ENCODE assay signal across 8 cellular contexts in genomic region chr12:49621651-49622500, GRCh38. TPM values are rescaled to one million over a fixed set of nuclear protein-coding genes. Genes with fewer than 3 reads are reported as not detected.
DNase-seq lines count a peak whose midpoint lies in the region; ATAC-seq and TF ChIP-seq lines count a peak whose summit lies in the region.

No MANE protein-coding gene starts in this region.

- WGBS in IMR-90 (ENCODE audit: extremely low coverage in 2 of 2, insufficient read length in 1 of 2), 2 experiments: 7% methylated on average over 8 of the region's 33 CpGs; no CpG with 5 or more reads in 1 of the 2 experiments

- peak overlapping the region; percentile 77 for H2AK9ac ChIP-seq in IMR-90 (replicated peaks; ENCODE audit: low read depth, low read length, poor library complexity)

- peak overlapping the region; percentile 50 for H4K5ac ChIP-seq in IMR-90 (ENCODE audit: low read depth, low read length)

- H3K23ac ChIP-seq in IMR-90 (ENCODE audit: low read depth, low read length): peak overlapping the region; percentile 95

- ATAC-seq in IMR-90 (ENCODE audit: low read depth): no peak
- ATAC-seq in natural killer cell treated with Interleukin-12 subunit alpha and Interleukin-12 subunit beta and Interleukin-15 and Interleukin-18, amount 100 ng/mL, for 72 hours: no peak
- ATAC-seq in HG03108 (IDR thresholded peaks at IDR 0.05; ENCODE audit: unreplicated experiment): no peak
- no peak for ATAC-seq in foreskin keratinocyte
- ATAC-seq in HG03439 (IDR thresholded peaks at IDR 0.05; ENCODE audit: unreplicated experiment): no peak
- no peak for ATAC-seq in GM19452 (IDR thresholded peaks at IDR 0.05; ENCODE audit: unreplicated experiment)

- DNase-seq in Caco-2: peak; percentile 31 to 32
- no peak for DNase-seq in IMR-90
- DNase-seq in colonic mucosa: peak; percentile 11
- DNase-seq in natural killer cell treated with Interleukin-12 subunit alpha and Interleukin-12 subunit beta and Interleukin-15 and Interleukin-18, amount 100 ng/mL, for 72 hours (ENCODE audit: low spot score): peak; percentile 25
- no peak for DNase-seq in foreskin keratinocyte

- no peaks in the 10 kb centered on the region for H3K36me3 ChIP-seq in Caco-2 (ENCODE audit: control insufficient read depth, insufficient read depth, low read length)
- H3K36me3 ChIP-seq in IMR-90 (ENCODE audit: control insufficient read depth, insufficient read depth, low read length): no peaks in the 10 kb centered on the region
- no peaks in the 10 kb centered on the region for H3K36me3 ChIP-seq in colonic mucosa

- no peak for TF ChIP-seq RAD21 in IMR-90 (IDR thresholded peaks at IDR 0.05; ENCODE audit: low read length)

- H3K9ac ChIP-seq in IMR-90 (ENCODE audit: low read depth, low read length): peak overlapping the region; percentile 74
- peak overlapping the region in 1 of 2 donors; percentile 94 for H3K9ac ChIP-seq in colonic mucosa (ENCODE audit: low read depth in 2 of 2, low read length in 2 of 2)

- H3K27ac ChIP-seq in IMR-90 (ENCODE audit: insufficient read depth, low read length): peak overlapping the region; percentile 11; the same call in 1 of the 2 replicates
- peak overlapping the region; percentile 65 for H3K27ac ChIP-seq in colonic mucosa
- no peak overlapping the region for H3K27ac ChIP-seq in foreskin keratinocyte

- TF ChIP-seq CTCF in Caco-2 (IDR thresholded peaks at IDR 0.05; ENCODE audit: insufficient read depth in 1 of 2, low read depth in 1 of 2, low read length in 1 of 2, severe bottlenecking in 1 of 2, unreplicated experiment in 1 of 2): no peak
- no peak for TF ChIP-seq CTCF in IMR-90 (conservative IDR thresholded peaks at IDR 0.05; ENCODE audit: low read depth, low read length)
- no peak for TF ChIP-seq CTCF in colonic mucosa (IDR thresholded peaks at IDR 0.05)
- TF ChIP-seq CTCF in foreskin keratinocyte (conservative IDR thresholded peaks at IDR 0.05): no peak

- H3K14ac ChIP-seq in IMR-90 (replicated peaks; ENCODE audit: low read depth, low read length): peak overlapping the region; percentile 96

- peaks cover 0 to 13% of the 10 kb centered on the region in 2 experiments; a peak in 2 of 4 replicates for H3K79me1 ChIP-seq in IMR-90 (ENCODE audit: low read depth in 1 of 2, low read length in 2 of 2)

- H3K4me1 ChIP-seq in Caco-2 (peaks cover 43% of the 10 kb centered on the region), IMR-90 (ENCODE audit: control insufficient read depth, insufficient read depth, low read length) (peaks cover 9% of the 10 kb centered on the region), colonic mucosa (peaks cover 8% of the 10 kb centered on the region), foreskin keratinocyte (peaks cover 20% of the 10 kb centered on the region)

- no peaks in the 10 kb centered on the region for H3K36me3 Mint-ChIP-seq in Caco-2 (ENCODE audit: insufficient read depth, unreplicated experiment)
- H3K36me3 Mint-ChIP-seq in natural killer cell treated with Interleukin-12 subunit alpha and Interleukin-12 subunit beta and Interleukin-15 and Interleukin-18, amount 100 ng/mL, for 72 hours: no peaks in the 10 kb centered on the region

- no TSS peak for BruUV-seq in Caco-2 (replicated peaks; lab: Mats Ljungman, UMichigan)
- BruUV-seq in IMR-90 (replicated peaks; lab: Mats Ljungman, UMichigan): no TSS peak

- TF ChIP-seq POLR2A in IMR-90 (IDR thresholded peaks at IDR 0.05; ENCODE audit: low read depth, low read length): no peak

- H2BK20ac ChIP-seq in IMR-90 (ENCODE audit: low read depth, low read length): no peak overlapping the region

- H3K27me3 ChIP-seq in Caco-2 (replicated peaks; ENCODE audit: control insufficient read depth, insufficient read depth, low read length): no peaks in the 10 kb centered on the region
- peaks cover 3% of the 10 kb centered on the region; the same call in 1 of the 2 replicates for H3K27me3 ChIP-seq in IMR-90 (ENCODE audit: control insufficient read depth, insufficient read depth, low read length)
- H3K27me3 ChIP-seq in colonic mucosa: no peaks in the 10 kb centered on the region
- no peaks in the 10 kb centered on the region for H3K27me3 ChIP-seq in foreskin keratinocyte

- H3K4ac ChIP-seq in IMR-90 (ENCODE audit: low read depth, low read length): peak overlapping the region; percentile 83

- peak overlapping the region; percentile 93 for H2AFZ ChIP-seq in IMR-90 (replicated peaks; ENCODE audit: low read length, poor library complexity)

- H3K4me3 ChIP-seq in Caco-2 (ENCODE audit: low read depth, low read length): peak overlapping the region; percentile 66
- H3K4me3 ChIP-seq in IMR-90 (ENCODE audit: insufficient read depth, low read depth, low read length): peak overlapping the region; percentile 60
- peak overlapping the region; percentile 46 for H3K4me3 ChIP-seq in colonic mucosa

- intact Hi-C loops in Caco-2 (cut with micrococcal nuclease; ENCODE audit: unreplicated experiment) (loop anchor here (1.0 to 2.0 kb wide), 2 partner anchors 10 to 263 kb away; no protein-coding TSS in a partner anchor), IMR-90 (cut with micrococcal nuclease) (no loop called here), colonic mucosa (cut with DNase I) (no loop called here)

- peak overlapping the region; percentile 35; the same call in 1 of the 2 replicates for H2AK5ac ChIP-seq in IMR-90 (ENCODE audit: low read depth, low read length)

- no peak overlapping the region for H3K56ac ChIP-seq in IMR-90 (ENCODE audit: extremely low read depth, insufficient read depth, low read length)

- POLR2A ChIA-PET in Caco-2 (lab: Charles Lee) (interaction anchor here (0.6 to 2.3 kb wide), 6 partner anchors 20 to 357 kb away, joined by 3 to 15 read pairs (median 5); partner anchors contain the start of genes SPATS2, TMBIM6, TROAP and TUBA1C), IMR-90 (lab: Charles Lee; ENCODE audit: unreplicated experiment) (interaction anchor here (0.7 kb wide), 1 partner anchor 126 kb away, joined by 3 read pairs; no protein-coding TSS in a partner anchor)

- H3K18ac ChIP-seq in IMR-90 (ENCODE audit: low read depth, low read length): no peak overlapping the region; the same call in 1 of the 2 replicates

- dilution Hi-C loops in IMR-90 (cut with HindIII; ENCODE audit: low sequenced_read_pairs, unreplicated experiment): no loop called here

- peak overlapping the region; percentile 94 for H3K4me2 ChIP-seq in IMR-90 (ENCODE audit: low read depth, low read length)

- no peak overlapping the region; the same call in 1 of the 2 replicates for H2BK120ac ChIP-seq in IMR-90 (ENCODE audit: low read depth, low read length)

- H3K9me1 ChIP-seq in IMR-90 (ENCODE audit: insufficient read depth, low read length): no peaks in the 10 kb centered on the region

- peaks cover 41% of the 10 kb centered on the region for H3K4me1 Mint-ChIP-seq in Caco-2 (ENCODE audit: low read depth, unreplicated experiment)
- H3K4me1 Mint-ChIP-seq in natural killer cell treated with Interleukin-12 subunit alpha and Interleukin-12 subunit beta and Interleukin-15 and Interleukin-18, amount 100 ng/mL, for 72 hours (ENCODE audit: low read depth in 2 of 2): peaks cover 12 to 19% of the 10 kb centered on the region in 2 donors

- in situ Hi-C loops in IMR-90 (cut with MboI; ENCODE audit: low sequenced_read_pairs): no loop called here

- H3K9me3 ChIP-seq in Caco-2 (no peaks in the 10 kb centered on the region), IMR-90 (ENCODE audit: control insufficient read depth, insufficient read depth, low read length) (no peaks in the 10 kb centered on the region), colonic mucosa (no peaks in the 10 kb centered on the region)

- no peaks in the 10 kb centered on the region for H3K27me3 Mint-ChIP-seq in Caco-2 (ENCODE audit: insufficient read depth, unreplicated experiment)
- peaks cover 14 to 17% of the 10 kb centered on the region in 2 donors for H3K27me3 Mint-ChIP-seq in natural killer cell treated with Interleukin-12 subunit alpha and Interleukin-12 subunit beta and Interleukin-15 and Interleukin-18, amount 100 ng/mL, for 72 hours

- CTCF ChIA-PET in Caco-2 (lab: Charles Lee) (interaction anchor here (0.7 to 2.5 kb wide), 6 partner anchors 10 to 656 kb away, joined by 3 to 35 read pairs (median 4); no protein-coding TSS in a partner anchor), IMR-90 (lab: Yijun Ruan, JAX) (interaction anchor here (1.1 kb wide), 1 partner anchor 16 kb away, joined by 3 read pairs; no protein-coding TSS in a partner anchor)

- H3K27ac Mint-ChIP-seq in Caco-2 (ENCODE audit: unreplicated experiment): peak overlapping the region; percentile 77
- H3K27ac Mint-ChIP-seq in natural killer cell treated with Interleukin-12 subunit alpha and Interleukin-12 subunit beta and Interleukin-15 and Interleukin-18, amount 100 ng/mL, for 72 hours: peak overlapping the region; percentile 57 to 65

- peak overlapping the region; percentile 76 to 90; a peak in 3 of 4 replicates for H4K8ac ChIP-seq in IMR-90 (ENCODE audit: low read depth in 2 of 2, low read length in 2 of 2)

- no peaks in the 10 kb centered on the region for H3K9me3 Mint-ChIP-seq in Caco-2 (ENCODE audit: unreplicated experiment)
- no peaks in the 10 kb centered on the region for H3K9me3 Mint-ChIP-seq in natural killer cell treated with Interleukin-12 subunit alpha and Interleukin-12 subunit beta and Interleukin-15 and Interleukin-18, amount 100 ng/mL, for 72 hours

- no peak overlapping the region for H2BK5ac ChIP-seq in IMR-90 (ENCODE audit: low read depth, low read length, poor library complexity, severe bottlenecking)

- H4K91ac ChIP-seq in IMR-90 (ENCODE audit: insufficient read depth, low read depth, low read length): no peak overlapping the region

- H4K20me1 ChIP-seq in IMR-90 (ENCODE audit: insufficient read depth, low read length): no peaks in the 10 kb centered on the region

- no peak overlapping the region for H2BK15ac ChIP-seq in IMR-90 (ENCODE audit: low read depth, low read length)

- H3K4me3 Mint-ChIP-seq in Caco-2 (ENCODE audit: unreplicated experiment): peak overlapping the region; percentile 82
- peak overlapping the region; percentile 87 for H3K4me3 Mint-ChIP-seq in natural killer cell treated with Interleukin-12 subunit alpha and Interleukin-12 subunit beta and Interleukin-15 and Interleukin-18, amount 100 ng/mL, for 72 hours

RNA-seq across cellular contexts. Expression of gene PRPF40B, which starts 1.5 kb away (rescaled TPM):
- total RNA-seq in Caco-2 (2022) (33.3 and 33.4 TPM in 2 replicates), IMR-90 (2012; rRNA removed) (3.9 and 5.0 TPM in 2 replicates), colonic mucosa (10 to 100 TPM in 1 of 2 donors, 1 to 10 TPM in 1; 8.5 to 14.1 TPM), foreskin keratinocyte (26.6 TPM in 2 replicates)
- polyA plus RNA-seq in IMR-90 (2012; rRNA removed) (11.0 and 11.8 TPM in 2 replicates), foreskin keratinocyte (20.3 and 20.6 TPM in 2 replicates)
- 5.9 and 7.5 TPM in 2 replicates for polyA plus RNA-seq in IMR-90 (2012; cell fraction: cytosol; rRNA removed)
- 81.2 and 98.0 TPM in 2 replicates for polyA plus RNA-seq in IMR-90 (2012; cell fraction: nucleus; rRNA removed; ENCODE audit: low replicate concordance)
- 10 to 100 TPM in 1 of 2 donors, 1 to 10 TPM in 1; 6.2 to 12.4 TPM for total RNA-seq in natural killer cell treated with Interleukin-12 subunit alpha and Interleukin-12 subunit beta and Interleukin-15 and Interleukin-18, amount 100 ng/mL, for 72 hours

RNA-seq across cellular contexts. Expression of gene FAM186B, which starts 16.4 kb away (rescaled TPM):
- total RNA-seq in Caco-2 (2022) (1.4 and 2.2 TPM in 2 replicates), IMR-90 (2012; rRNA removed) (0.18 and 0.28 TPM in 2 replicates), colonic mucosa (under 1 TPM; 0.11 to 0.27 TPM), foreskin keratinocyte (0.32 and 0.37 TPM in 2 replicates)
- polyA plus RNA-seq in IMR-90 (2012; rRNA removed) (0.10 TPM in 2 replicates), foreskin keratinocyte (0.09 and 0.24 TPM in 2 replicates)
- 0.10 and 0.12 TPM in 2 replicates for polyA plus RNA-seq in IMR-90 (2012; cell fraction: cytosol; rRNA removed)
- 0.28 and 0.36 TPM in 2 replicates for polyA plus RNA-seq in IMR-90 (2012; cell fraction: nucleus; rRNA removed; ENCODE audit: low replicate concordance)
- total RNA-seq in natural killer cell treated with Interleukin-12 subunit alpha and Interleukin-12 subunit beta and Interleukin-15 and Interleukin-18, amount 100 ng/mL, for 72 hours: 1 to 10 TPM; 2.0 to 2.3 TPM

RNA-seq across cellular contexts. Expression of gene MCRS1, which starts 53.9 kb away (rescaled TPM):
- total RNA-seq in Caco-2 (2022): 115 and 122 TPM in 2 replicates
- total RNA-seq in IMR-90 (2012; rRNA removed): 60.8 and 72.9 TPM in 2 replicates
- polyA plus RNA-seq in IMR-90 (2012; rRNA removed): 73.2 and 75.2 TPM in 2 replicates
- polyA plus RNA-seq in IMR-90 (2012; cell fraction: cytosol; rRNA removed): 66.3 and 72.6 TPM in 2 replicates
- polyA plus RNA-seq in IMR-90 (2012; cell fraction: nucleus; rRNA removed; ENCODE audit: low replicate concordance): 122 and 232 TPM in 2 replicates
- 10 to 100 TPM; 53.8 to 78.7 TPM for total RNA-seq in colonic mucosa
- 10 to 100 TPM; 64.9 to 89.8 TPM for total RNA-seq in natural killer cell treated with Interleukin-12 subunit alpha and Interleukin-12 subunit beta and Interleukin-15 and Interleukin-18, amount 100 ng/mL, for 72 hours
- 71.0 and 74.0 TPM in 2 replicates for total RNA-seq in foreskin keratinocyte
- polyA plus RNA-seq in foreskin keratinocyte: 69.2 and 73.8 TPM in 2 replicates

Comparison
In these comparisons a context has a peak if more than half of its experiments do, and no peak if none do; other contexts are left out.
1. DNase-seq: peak in Caco-2 (2 of 2), colonic mucosa (single experiment) and natural killer cell treated with Interleukin-12 subunit alpha and Interleukin-12 subunit beta and Interleukin-15 and Interleukin-18, amount 100 ng/mL, for 72 hours (single experiment); none in IMR-90 (single experiment) and foreskin keratinocyte (0 of 2).
2. Peak in every context shown above with its lines, with median percentiles within 50 percentile points of each other: H3K4me3 ChIP-seq.